ENCODE assay signal across 27 cellular contexts in genomic region chr15:57030011-57030410, GRCh38.
"Had no signal": no experiment of that assay in that cellular context is flagged by ENCODE, and none has a peak within 500 bp of the region (broad histone marks: within the 10 kb centered on the region; RNA-seq: fewer than 3 reads in every experiment).

No MANE protein-coding gene starts in this region.

- DNase-seq: cortex of kidney; effector CD4-positive, alpha-beta T cell; hypothalamus; immature natural killer cell; islet precursor cell; kidney glomerular epithelial cell; left ventricle myocardium superior; lower lobe of right lung; mucosa of descending colon; naive B cell; nucleus accumbens; psoas muscle; right cardiac atrium; sigmoid colon; stimulated activated CD4-positive, alpha-beta T cell treated with anti-CD3 and anti-CD28 coated beads, Interleukin-2, amount 100 ng/mL, for 24 hours; stimulated activated CD4-positive, alpha-beta T cell treated with anti-CD3 and anti-CD28 coated beads, Interleukin-4, amount 100 ng/mL, for 24 hours; stimulated activated naive CD4-positive, alpha-beta T cell treated with Interleukin-2 at 50 U/mL for 16 hours; thyroid gland; trophoblast cell had no signal

- H3K9me3 Mint-ChIP-seq: immature natural killer cell; memory B cell; mesothelial cell of epicardium; natural killer cell treated with Interleukin-12 subunit alpha and Interleukin-12 subunit beta and Interleukin-15 and Interleukin-18, amount 100 ng/mL, for 72 hours had no signal

- ATAC-seq: left ventricle myocardium superior; lower lobe of right lung; mucosa of descending colon; natural killer cell treated with Interleukin-12 subunit alpha and Interleukin-12 subunit beta and Interleukin-15 and Interleukin-18, amount 100 ng/mL, for 72 hours; psoas muscle; right cardiac atrium; stimulated activated effector memory CD8-positive, alpha-beta T cell treated with anti-CD3 and anti-CD28 coated beads, Interleukin-12 subunit alpha, Interleukin-12 subunit beta, amount 100 ng/mL, for 72 hours had no signal

- H3K27me3 Mint-ChIP-seq: memory B cell; naive B cell; natural killer cell treated with Interleukin-12 subunit alpha and Interleukin-12 subunit beta and Interleukin-15 and Interleukin-18, amount 100 ng/mL, for 72 hours had no signal

- H3K27ac ChIP-seq: lower lobe of right lung, neural progenitor cell, psoas muscle, sigmoid colon, suprapubic skin, thyroid gland, vagina had no signal

- H3K4me3 ChIP-seq: lower lobe of right lung, mucosa of descending colon, neural progenitor cell, psoas muscle, sigmoid colon, suprapubic skin, thyroid gland, vagina had no signal

- H3K36me3 ChIP-seq: lower lobe of right lung, neural progenitor cell, sigmoid colon, suprapubic skin, thyroid gland, vagina had no signal

- H2AFZ ChIP-seq: neural progenitor cell had no signal

- H3K4me3 Mint-ChIP-seq: immature natural killer cell; memory B cell; mesothelial cell of epicardium; natural killer cell treated with Interleukin-12 subunit alpha and Interleukin-12 subunit beta and Interleukin-15 and Interleukin-18, amount 100 ng/mL, for 72 hours; neural progenitor cell; stimulated activated effector memory CD8-positive, alpha-beta T cell treated with anti-CD3 and anti-CD28 coated beads, Interleukin-12 subunit alpha, Interleukin-12 subunit beta, amount 100 ng/mL, for 72 hours had no signal

- FAIRE-seq: frontal cortex had no signal

- H3K9ac ChIP-seq: neural progenitor cell had no signal

- H3K36me3 Mint-ChIP-seq: mesothelial cell of epicardium; natural killer cell treated with Interleukin-12 subunit alpha and Interleukin-12 subunit beta and Interleukin-15 and Interleukin-18, amount 100 ng/mL, for 72 hours; stimulated activated effector memory CD8-positive, alpha-beta T cell treated with anti-CD3 and anti-CD28 coated beads, Interleukin-12 subunit alpha, Interleukin-12 subunit beta, amount 100 ng/mL, for 72 hours had no signal

- H3K27ac Mint-ChIP-seq: natural killer cell treated with Interleukin-12 subunit alpha and Interleukin-12 subunit beta and Interleukin-15 and Interleukin-18, amount 100 ng/mL, for 72 hours; neural progenitor cell; stimulated activated effector memory CD8-positive, alpha-beta T cell treated with anti-CD3 and anti-CD28 coated beads, Interleukin-12 subunit alpha, Interleukin-12 subunit beta, amount 100 ng/mL, for 72 hours had no signal

- H3K27me3 ChIP-seq: neural progenitor cell, sigmoid colon, suprapubic skin, thyroid gland, vagina had no signal

- H3K9me3 ChIP-seq: lower lobe of right lung, mucosa of descending colon, psoas muscle, sigmoid colon, suprapubic skin, thyroid gland, vagina had no signal
